1 cellular context compared by ENCODE assay signal in the genomic region with DNA sequence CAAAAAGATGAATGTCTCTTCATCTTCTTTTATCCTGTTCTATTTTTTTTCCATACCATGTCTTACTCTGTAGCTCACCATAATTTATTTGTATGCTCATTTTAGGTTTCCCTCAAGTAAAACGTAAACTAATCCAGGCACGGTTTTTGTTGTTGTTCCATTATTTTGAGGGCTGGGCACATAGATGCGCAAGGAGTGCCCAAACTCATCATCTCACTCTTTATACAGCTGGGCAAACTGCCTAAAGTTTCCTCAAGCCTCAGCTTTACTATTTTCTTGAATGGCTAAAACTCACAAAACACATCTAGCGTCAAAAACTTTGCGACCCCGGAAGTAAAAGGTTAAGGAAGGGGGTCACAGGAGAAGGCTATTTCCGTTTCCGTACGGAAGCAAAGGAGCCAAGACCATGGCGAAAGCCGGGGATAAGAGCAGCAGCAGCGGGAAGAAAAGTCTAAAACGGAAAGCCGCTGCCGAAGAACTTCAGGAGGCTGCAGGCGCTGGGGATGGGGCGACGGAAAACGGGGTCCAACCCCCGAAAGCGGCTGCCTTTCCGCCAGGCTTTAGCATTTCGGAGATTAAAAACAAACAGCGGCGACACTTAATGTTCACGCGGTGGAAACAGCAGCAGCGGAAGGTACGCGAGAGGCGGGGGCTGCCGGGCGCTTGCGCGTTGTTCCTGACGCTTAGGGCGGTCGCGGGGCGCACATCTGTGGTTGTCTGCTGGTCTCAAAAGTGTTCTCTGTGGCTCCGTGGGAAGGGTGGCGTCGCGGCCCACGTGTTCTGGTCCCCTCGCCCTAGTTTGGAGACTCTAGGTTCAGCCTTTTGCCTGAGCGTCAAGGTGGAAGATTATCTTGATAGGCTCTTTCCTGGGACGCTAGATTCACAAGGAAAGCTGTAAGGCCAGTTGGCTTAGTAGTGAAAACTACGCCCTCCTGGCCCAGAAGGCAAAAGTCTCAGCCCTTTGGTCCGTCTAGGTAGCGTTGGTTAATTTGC.
TF ChIP-seq lines count a peak whose summit lies in the region.

A gene with protein sequence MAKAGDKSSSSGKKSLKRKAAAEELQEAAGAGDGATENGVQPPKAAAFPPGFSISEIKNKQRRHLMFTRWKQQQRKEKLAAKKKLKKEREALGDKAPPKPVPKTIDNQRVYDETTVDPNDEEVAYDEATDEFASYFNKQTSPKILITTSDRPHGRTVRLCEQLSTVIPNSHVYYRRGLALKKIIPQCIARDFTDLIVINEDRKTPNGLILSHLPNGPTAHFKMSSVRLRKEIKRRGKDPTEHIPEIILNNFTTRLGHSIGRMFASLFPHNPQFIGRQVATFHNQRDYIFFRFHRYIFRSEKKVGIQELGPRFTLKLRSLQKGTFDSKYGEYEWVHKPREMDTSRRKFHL (plus strand): TSS at position 391 of the 993 bp plus-strand sequence. CDS start 16 bp downstream, at position 407.

TF ChIP-seq in HepG2, 621 proteins besides CTCF, POLR2A, EP300 and RAD21 (continued from another document and continues in another):
- no peak for TF ChIP-seq ZFP62 (CRISPR knock-in tag; IDR thresholded peaks at IDR 0.05)
- TF ChIP-seq, protein P1, sequence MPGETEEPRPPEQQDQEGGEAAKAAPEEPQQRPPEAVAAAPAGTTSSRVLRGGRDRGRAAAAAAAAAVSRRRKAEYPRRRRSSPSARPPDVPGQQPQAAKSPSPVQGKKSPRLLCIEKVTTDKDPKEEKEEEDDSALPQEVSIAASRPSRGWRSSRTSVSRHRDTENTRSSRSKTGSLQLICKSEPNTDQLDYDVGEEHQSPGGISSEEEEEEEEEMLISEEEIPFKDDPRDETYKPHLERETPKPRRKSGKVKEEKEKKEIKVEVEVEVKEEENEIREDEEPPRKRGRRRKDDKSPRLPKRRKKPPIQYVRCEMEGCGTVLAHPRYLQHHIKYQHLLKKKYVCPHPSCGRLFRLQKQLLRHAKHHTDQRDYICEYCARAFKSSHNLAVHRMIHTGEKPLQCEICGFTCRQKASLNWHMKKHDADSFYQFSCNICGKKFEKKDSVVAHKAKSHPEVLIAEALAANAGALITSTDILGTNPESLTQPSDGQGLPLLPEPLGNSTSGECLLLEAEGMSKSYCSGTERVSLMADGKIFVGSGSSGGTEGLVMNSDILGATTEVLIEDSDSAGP (CRISPR knock-in tag; IDR thresholded peaks at IDR 0.05; ENCODE audit: borderline replicate concordance): peak; percentile 67; the same call in 1 of the 2 replicates
- TF ChIP-seq, protein P2, sequence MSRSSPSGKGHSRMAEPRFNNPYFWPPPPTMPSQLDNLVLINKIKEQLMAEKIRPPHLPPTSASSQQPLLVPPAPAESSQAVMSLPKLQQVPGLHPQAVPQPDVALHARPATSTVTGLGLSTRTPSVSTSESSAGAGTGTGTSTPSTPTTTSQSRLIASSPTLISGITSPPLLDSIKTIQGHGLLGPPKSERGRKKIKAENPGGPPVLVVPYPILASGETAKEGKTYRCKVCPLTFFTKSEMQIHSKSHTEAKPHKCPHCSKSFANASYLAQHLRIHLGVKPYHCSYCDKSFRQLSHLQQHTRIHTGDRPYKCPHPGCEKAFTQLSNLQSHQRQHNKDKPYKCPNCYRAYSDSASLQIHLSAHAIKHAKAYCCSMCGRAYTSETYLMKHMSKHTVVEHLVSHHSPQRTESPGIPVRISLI (CRISPR knock-in tag; IDR thresholded peaks at IDR 0.05; ENCODE audit: borderline replicate concordance): peak; percentile 27; the same call in 1 of the 2 replicates
- TF ChIP-seq, protein P3, sequence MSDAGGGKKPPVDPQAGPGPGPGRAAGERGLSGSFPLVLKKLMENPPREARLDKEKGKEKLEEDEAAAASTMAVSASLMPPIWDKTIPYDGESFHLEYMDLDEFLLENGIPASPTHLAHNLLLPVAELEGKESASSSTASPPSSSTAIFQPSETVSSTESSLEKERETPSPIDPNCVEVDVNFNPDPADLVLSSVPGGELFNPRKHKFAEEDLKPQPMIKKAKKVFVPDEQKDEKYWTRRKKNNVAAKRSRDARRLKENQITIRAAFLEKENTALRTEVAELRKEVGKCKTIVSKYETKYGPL (CRISPR knock-in tag; IDR thresholded peaks at IDR 0.05): no peak
- no peak for TF ChIP-seq RARG (CRISPR knock-in tag; IDR thresholded peaks at IDR 0.05; ENCODE audit: low read depth)
- peak; percentile 53 for TF ChIP-seq RXRA (CRISPR knock-in tag; IDR thresholded peaks at IDR 0.05)
- no peak for TF ChIP-seq ZNF766 (CRISPR knock-in tag; IDR thresholded peaks at IDR 0.05; ENCODE audit: borderline replicate concordance)
- TF ChIP-seq NFRKB (IDR thresholded peaks at IDR 0.05): no peak
- TF ChIP-seq MIER3 (CRISPR knock-in tag; IDR thresholded peaks at IDR 0.05; ENCODE audit: borderline replicate concordance): 0 out of 2 replicates have a peak, but pooled peaks have one; percentile 4
- 0 out of 2 replicates have a peak, but pooled peaks have one; percentile 39 for TF ChIP-seq CHCHD3 (CRISPR knock-in tag; IDR thresholded peaks at IDR 0.05)
- TF ChIP-seq, protein P4, sequence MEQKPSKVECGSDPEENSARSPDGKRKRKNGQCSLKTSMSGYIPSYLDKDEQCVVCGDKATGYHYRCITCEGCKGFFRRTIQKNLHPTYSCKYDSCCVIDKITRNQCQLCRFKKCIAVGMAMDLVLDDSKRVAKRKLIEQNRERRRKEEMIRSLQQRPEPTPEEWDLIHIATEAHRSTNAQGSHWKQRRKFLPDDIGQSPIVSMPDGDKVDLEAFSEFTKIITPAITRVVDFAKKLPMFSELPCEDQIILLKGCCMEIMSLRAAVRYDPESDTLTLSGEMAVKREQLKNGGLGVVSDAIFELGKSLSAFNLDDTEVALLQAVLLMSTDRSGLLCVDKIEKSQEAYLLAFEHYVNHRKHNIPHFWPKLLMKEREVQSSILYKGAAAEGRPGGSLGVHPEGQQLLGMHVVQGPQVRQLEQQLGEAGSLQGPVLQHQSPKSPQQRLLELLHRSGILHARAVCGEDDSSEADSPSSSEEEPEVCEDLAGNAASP (CRISPR knock-in tag; IDR thresholded peaks at IDR 0.05; ENCODE audit: borderline replicate concordance): no peak
- TF ChIP-seq ADNP (CRISPR knock-in tag; IDR thresholded peaks at IDR 0.05): no peak
- TF ChIP-seq, protein P5, sequence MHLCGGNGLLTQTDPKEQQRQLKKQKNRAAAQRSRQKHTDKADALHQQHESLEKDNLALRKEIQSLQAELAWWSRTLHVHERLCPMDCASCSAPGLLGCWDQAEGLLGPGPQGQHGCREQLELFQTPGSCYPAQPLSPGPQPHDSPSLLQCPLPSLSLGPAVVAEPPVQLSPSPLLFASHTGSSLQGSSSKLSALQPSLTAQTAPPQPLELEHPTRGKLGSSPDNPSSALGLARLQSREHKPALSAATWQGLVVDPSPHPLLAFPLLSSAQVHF (CRISPR knock-in tag; IDR thresholded peaks at IDR 0.05): no peak
- TF ChIP-seq, protein P6, sequence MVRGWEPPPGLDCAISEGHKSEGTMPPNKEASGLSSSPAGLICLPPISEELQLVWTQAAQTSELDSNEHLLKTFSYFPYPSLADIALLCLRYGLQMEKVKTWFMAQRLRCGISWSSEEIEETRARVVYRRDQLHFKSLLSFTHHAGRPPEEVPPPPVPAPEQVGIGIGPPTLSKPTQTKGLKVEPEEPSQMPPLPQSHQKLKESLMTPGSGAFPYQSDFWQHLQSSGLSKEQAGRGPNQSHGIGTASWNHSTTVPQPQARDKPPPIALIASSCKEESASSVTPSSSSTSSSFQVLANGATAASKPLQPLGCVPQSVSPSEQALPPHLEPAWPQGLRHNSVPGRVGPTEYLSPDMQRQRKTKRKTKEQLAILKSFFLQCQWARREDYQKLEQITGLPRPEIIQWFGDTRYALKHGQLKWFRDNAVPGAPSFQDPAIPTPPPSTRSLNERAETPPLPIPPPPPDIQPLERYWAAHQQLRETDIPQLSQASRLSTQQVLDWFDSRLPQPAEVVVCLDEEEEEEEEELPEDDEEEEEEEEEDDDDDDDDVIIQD (CRISPR knock-in tag; IDR thresholded peaks at IDR 0.05; ENCODE audit: low read depth): 0 out of 2 replicates have a peak, but pooled peaks have one; percentile 58
- no peak for TF ChIP-seq SRF (IDR thresholded peaks at IDR 0.05; ENCODE audit: low read depth, low read length)
- TF ChIP-seq YY1 (IDR thresholded peaks at IDR 0.05; ENCODE audit: insufficient read depth, insufficient replicate concordance, low read depth, low read length): peak; percentile 75
- no peak for TF ChIP-seq ZNF468 (CRISPR knock-in tag; IDR thresholded peaks at IDR 0.05)
- TF ChIP-seq NONO (IDR thresholded peaks at IDR 0.05): no peak
- TF ChIP-seq NONO (CRISPR knock-in tag; conservative IDR thresholded peaks at IDR 0.05): peak; percentile 20; the same call in 1 of the 2 replicates
- TF ChIP-seq, protein P7, sequence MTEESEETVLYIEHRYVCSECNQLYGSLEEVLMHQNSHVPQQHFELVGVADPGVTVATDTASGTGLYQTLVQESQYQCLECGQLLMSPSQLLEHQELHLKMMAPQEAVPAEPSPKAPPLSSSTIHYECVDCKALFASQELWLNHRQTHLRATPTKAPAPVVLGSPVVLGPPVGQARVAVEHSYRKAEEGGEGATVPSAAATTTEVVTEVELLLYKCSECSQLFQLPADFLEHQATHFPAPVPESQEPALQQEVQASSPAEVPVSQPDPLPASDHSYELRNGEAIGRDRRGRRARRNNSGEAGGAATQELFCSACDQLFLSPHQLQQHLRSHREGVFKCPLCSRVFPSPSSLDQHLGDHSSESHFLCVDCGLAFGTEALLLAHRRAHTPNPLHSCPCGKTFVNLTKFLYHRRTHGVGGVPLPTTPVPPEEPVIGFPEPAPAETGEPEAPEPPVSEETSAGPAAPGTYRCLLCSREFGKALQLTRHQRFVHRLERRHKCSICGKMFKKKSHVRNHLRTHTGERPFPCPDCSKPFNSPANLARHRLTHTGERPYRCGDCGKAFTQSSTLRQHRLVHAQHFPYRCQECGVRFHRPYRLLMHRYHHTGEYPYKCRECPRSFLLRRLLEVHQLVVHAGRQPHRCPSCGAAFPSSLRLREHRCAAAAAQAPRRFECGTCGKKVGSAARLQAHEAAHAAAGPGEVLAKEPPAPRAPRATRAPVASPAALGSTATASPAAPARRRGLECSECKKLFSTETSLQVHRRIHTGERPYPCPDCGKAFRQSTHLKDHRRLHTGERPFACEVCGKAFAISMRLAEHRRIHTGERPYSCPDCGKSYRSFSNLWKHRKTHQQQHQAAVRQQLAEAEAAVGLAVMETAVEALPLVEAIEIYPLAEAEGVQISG (CRISPR knock-in tag; IDR thresholded peaks at IDR 0.05): peak; percentile 88
- peak; percentile 30; the same call in 1 of the 2 replicates for TF ChIP-seq RXRB (CRISPR knock-in tag; IDR thresholded peaks at IDR 0.05; ENCODE audit: borderline replicate concordance)
- no peak for TF ChIP-seq JARID2 (CRISPR knock-in tag; IDR thresholded peaks at IDR 0.05; ENCODE audit: insufficient replicate concordance)
- peak; percentile 42 for TF ChIP-seq ZEB1 (IDR thresholded peaks at IDR 0.05; ENCODE audit: insufficient replicate concordance, low read depth)
- no peak for TF ChIP-seq NFIC (IDR thresholded peaks at IDR 0.05; ENCODE audit: low read length)
- no peak for TF ChIP-seq JUND (CRISPR knock-in tag; IDR thresholded peaks at IDR 0.05)
- TF ChIP-seq, protein P8, sequence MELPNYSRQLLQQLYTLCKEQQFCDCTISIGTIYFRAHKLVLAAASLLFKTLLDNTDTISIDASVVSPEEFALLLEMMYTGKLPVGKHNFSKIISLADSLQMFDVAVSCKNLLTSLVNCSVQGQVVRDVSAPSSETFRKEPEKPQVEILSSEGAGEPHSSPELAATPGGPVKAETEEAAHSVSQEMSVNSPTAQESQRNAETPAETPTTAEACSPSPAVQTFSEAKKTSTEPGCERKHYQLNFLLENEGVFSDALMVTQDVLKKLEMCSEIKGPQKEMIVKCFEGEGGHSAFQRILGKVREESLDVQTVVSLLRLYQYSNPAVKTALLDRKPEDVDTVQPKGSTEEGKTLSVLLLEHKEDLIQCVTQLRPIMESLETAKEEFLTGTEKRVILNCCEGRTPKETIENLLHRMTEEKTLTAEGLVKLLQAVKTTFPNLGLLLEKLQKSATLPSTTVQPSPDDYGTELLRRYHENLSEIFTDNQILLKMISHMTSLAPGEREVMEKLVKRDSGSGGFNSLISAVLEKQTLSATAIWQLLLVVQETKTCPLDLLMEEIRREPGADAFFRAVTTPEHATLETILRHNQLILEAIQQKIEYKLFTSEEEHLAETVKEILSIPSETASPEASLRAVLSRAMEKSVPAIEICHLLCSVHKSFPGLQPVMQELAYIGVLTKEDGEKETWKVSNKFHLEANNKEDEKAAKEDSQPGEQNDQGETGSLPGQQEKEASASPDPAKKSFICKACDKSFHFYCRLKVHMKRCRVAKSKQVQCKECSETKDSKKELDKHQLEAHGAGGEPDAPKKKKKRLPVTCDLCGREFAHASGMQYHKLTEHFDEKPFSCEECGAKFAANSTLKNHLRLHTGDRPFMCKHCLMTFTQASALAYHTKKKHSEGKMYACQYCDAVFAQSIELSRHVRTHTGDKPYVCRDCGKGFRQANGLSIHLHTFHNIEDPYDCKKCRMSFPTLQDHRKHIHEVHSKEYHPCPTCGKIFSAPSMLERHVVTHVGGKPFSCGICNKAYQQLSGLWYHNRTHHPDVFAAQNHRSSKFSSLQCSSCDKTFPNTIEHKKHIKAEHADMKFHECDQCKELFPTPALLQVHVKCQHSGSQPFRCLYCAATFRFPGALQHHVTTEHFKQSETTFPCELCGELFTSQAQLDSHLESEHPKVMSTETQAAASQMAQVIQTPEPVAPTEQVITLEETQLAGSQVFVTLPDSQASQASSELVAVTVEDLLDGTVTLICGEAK (IDR thresholded peaks at IDR 0.05): peak; percentile 93
- TF ChIP-seq, protein P8 (CRISPR knock-in tag; IDR thresholded peaks at IDR 0.05): peak; percentile 72
- no peak for TF ChIP-seq NFKBIZ (CRISPR knock-in tag; IDR thresholded peaks at IDR 0.05)
- no peak for TF ChIP-seq ATRX (CRISPR knock-in tag; IDR thresholded peaks at IDR 0.05; ENCODE audit: borderline replicate concordance)
- TF ChIP-seq ZNF367 (CRISPR knock-in tag; IDR thresholded peaks at IDR 0.05; ENCODE audit: borderline replicate concordance): no peak
- TF ChIP-seq ZNF788 (CRISPR knock-in tag; IDR thresholded peaks at IDR 0.05; ENCODE audit: borderline replicate concordance): peak; percentile 47; the same call in 1 of the 2 replicates
